In genomic region chr2:170409164-170409535, GRCh38 we compare ENCODE assay signal across 8 cellular contexts.
DNase-seq lines count a peak whose midpoint lies in the region; ATAC-seq and TF ChIP-seq lines count a peak whose summit lies in the region.

No MANE protein-coding gene starts in this region.

- intact Hi-C loops in dendritic cell treated with granulocyte-macrophage colony-stimulating factor and Interleukin-4, amounts not matched to agents 40 ng/mL and 50 ng/mL, for 4 days (cut with micrococcal nuclease), result no loop called here

- no peak overlapping the region for H3K27ac ChIP-seq in lung (ENCODE audit: low read depth in 1 of 2, low read length in 1 of 2)

- peaks cover 7% of the 10 kb centered on the region for H3K4me1 Mint-ChIP-seq in activated CD4-positive, alpha-beta T cell treated with anti-CD3 and anti-CD28 coated beads, Interleukin-2, amount 10 ng/mL, durations not matched to agents 7 days and 5 days
- peaks cover 30% of the 10 kb centered on the region for H3K4me1 Mint-ChIP-seq in dendritic cell treated with granulocyte-macrophage colony-stimulating factor and Interleukin-4, amounts not matched to agents 40 ng/mL and 50 ng/mL, for 4 days (ENCODE audit: low read depth)

- H3K27ac Mint-ChIP-seq in activated CD4-positive, alpha-beta T cell treated with anti-CD3 and anti-CD28 coated beads, Interleukin-2, amount 10 ng/mL, durations not matched to agents 7 days and 5 days, result no peak overlapping the region
- no peak overlapping the region for H3K27ac Mint-ChIP-seq in dendritic cell treated with granulocyte-macrophage colony-stimulating factor and Interleukin-4, amounts not matched to agents 40 ng/mL and 50 ng/mL, for 4 days

- WGBS in lung, 2 donors, result 3% methylated on average over 9 of the region's 9 CpGs

- H3K36me3 ChIP-seq in BE2C (no peaks in the 10 kb centered on the region), lung (ENCODE audit: control insufficient read depth in 2 of 2, insufficient read depth in 2 of 2, low read length in 2 of 2) (no peaks in the 10 kb centered on the region)

- H3K36me3 Mint-ChIP-seq in activated CD4-positive, alpha-beta T cell treated with anti-CD3 and anti-CD28 coated beads, Interleukin-2, amount 10 ng/mL, durations not matched to agents 7 days and 5 days (ENCODE audit: low read depth), result no peaks in the 10 kb centered on the region
- no peaks in the 10 kb centered on the region for H3K36me3 Mint-ChIP-seq in dendritic cell treated with granulocyte-macrophage colony-stimulating factor and Interleukin-4, amounts not matched to agents 40 ng/mL and 50 ng/mL, for 4 days (ENCODE audit: low read depth)

- H3K27me3 ChIP-seq in BE2C (no peaks in the 10 kb centered on the region), lung (ENCODE audit: control insufficient read depth, insufficient read depth) (no peaks in the 10 kb centered on the region)

- ATAC-seq in lung (ENCODE audit: insufficient read depth, low FRiP score), result peak; percentile 51
- ATAC-seq in HG03139 (IDR thresholded peaks at IDR 0.05; ENCODE audit: unreplicated experiment), result no peak

- peak; percentile 58 for DNase-seq in BE2C
- DNase-seq in HCEC 1CT, result peak; percentile 50
- peak; percentile 17 for DNase-seq in NCI-H524 treated with DMSO at 0.1 percent for 48 hours (lab: John Stamatoyannopoulos, UW)
- peak; percentile 86 for DNase-seq in activated CD4-positive, alpha-beta T cell treated with anti-CD3 and anti-CD28 coated beads, Interleukin-2, amount 10 ng/mL, durations not matched to agents 7 days and 5 days
- peak; percentile 70 for DNase-seq in lung (ENCODE audit: low spot score)
- peak; percentile 37 for DNase-seq in stimulated activated CD8-positive, alpha-beta memory T cell treated with anti-CD3 and anti-CD28 coated beads, Interleukin-12 subunit alpha, Interleukin-12 subunit beta, amount 100 ng/mL, for 24 hours (ENCODE audit: extremely low read depth)

- peaks cover 16% of the 10 kb centered on the region for H3K27me3 Mint-ChIP-seq in activated CD4-positive, alpha-beta T cell treated with anti-CD3 and anti-CD28 coated beads, Interleukin-2, amount 10 ng/mL, durations not matched to agents 7 days and 5 days
- H3K27me3 Mint-ChIP-seq in dendritic cell treated with granulocyte-macrophage colony-stimulating factor and Interleukin-4, amounts not matched to agents 40 ng/mL and 50 ng/mL, for 4 days, result peaks cover 64% of the 10 kb centered on the region

- POLR2A ChIA-PET in activated CD4-positive, alpha-beta T cell treated with anti-CD3 and anti-CD28 coated beads, Interleukin-2, amount 10 ng/mL, durations not matched to agents 7 days and 5 days (lab: Charles Lee), result no interaction called here

- no peak overlapping the region for H3K4me3 Mint-ChIP-seq in activated CD4-positive, alpha-beta T cell treated with anti-CD3 and anti-CD28 coated beads, Interleukin-2, amount 10 ng/mL, durations not matched to agents 7 days and 5 days
- peak overlapping the region; percentile 40 for H3K4me3 Mint-ChIP-seq in dendritic cell treated with granulocyte-macrophage colony-stimulating factor and Interleukin-4, amounts not matched to agents 40 ng/mL and 50 ng/mL, for 4 days

- TF ChIP-seq CTCF in BE2C (IDR thresholded peaks at IDR 0.05; ENCODE audit: low read depth, low read length) (peak; percentile 72), lung (IDR thresholded peaks at IDR 0.05; ENCODE audit: control extremely low read depth, extremely low read depth) (peak; percentile 59)

- CTCF ChIA-PET in activated CD4-positive, alpha-beta T cell treated with anti-CD3 and anti-CD28 coated beads, Interleukin-2, amount 10 ng/mL, durations not matched to agents 7 days and 5 days (lab: Charles Lee), result interaction anchor here (0.7 to 2.4 kb wide), 13 partner anchors 9 to 416 kb away, joined by 3 to 10 read pairs (median 3); partner anchors contain the start of gene GAD1

- no peaks in the 10 kb centered on the region for H3K4me1 ChIP-seq in BE2C
- no peaks in the 10 kb centered on the region for H3K4me1 ChIP-seq in lung (ENCODE audit: control insufficient read depth in 2 of 2, insufficient read depth in 2 of 2, low read length in 2 of 2)

- no peaks in the 10 kb centered on the region for H3K9me3 ChIP-seq in BE2C
- no peaks in the 10 kb centered on the region for H3K9me3 ChIP-seq in lung (ENCODE audit: control insufficient read depth in 2 of 2, insufficient read depth in 1 of 2, low read length in 1 of 2)

- H3K4me3 ChIP-seq in BE2C (ENCODE audit: low read depth, low read length) (peak overlapping the region; percentile 31; the same call in 1 of the 2 replicates), lung (no peak overlapping the region)

- no peaks in the 10 kb centered on the region for H3K9me3 Mint-ChIP-seq in activated CD4-positive, alpha-beta T cell treated with anti-CD3 and anti-CD28 coated beads, Interleukin-2, amount 10 ng/mL, durations not matched to agents 7 days and 5 days
- H3K9me3 Mint-ChIP-seq in dendritic cell treated with granulocyte-macrophage colony-stimulating factor and Interleukin-4, amounts not matched to agents 40 ng/mL and 50 ng/mL, for 4 days, result no peaks in the 10 kb centered on the region

Comparison
In these comparisons a context has a peak if more than half of its experiments do, and no peak if none do; other contexts are left out.
1. DNase-seq: peak in every context shown above with its lines; median percentile 86 in activated CD4-positive, alpha-beta T cell treated with anti-CD3 and anti-CD28 coated beads, Interleukin-2, amount 10 ng/mL, durations not matched to agents 7 days and 5 days; 70 in lung; 58 in BE2C; 50 in HCEC 1CT; 37 in stimulated activated CD8-positive, alpha-beta memory T cell treated with anti-CD3 and anti-CD28 coated beads, Interleukin-12 subunit alpha, Interleukin-12 subunit beta, amount 100 ng/mL, for 24 hours; 17 in NCI-H524 treated with DMSO at 0.1 percent for 48 hours.